In the genomic region with DNA sequence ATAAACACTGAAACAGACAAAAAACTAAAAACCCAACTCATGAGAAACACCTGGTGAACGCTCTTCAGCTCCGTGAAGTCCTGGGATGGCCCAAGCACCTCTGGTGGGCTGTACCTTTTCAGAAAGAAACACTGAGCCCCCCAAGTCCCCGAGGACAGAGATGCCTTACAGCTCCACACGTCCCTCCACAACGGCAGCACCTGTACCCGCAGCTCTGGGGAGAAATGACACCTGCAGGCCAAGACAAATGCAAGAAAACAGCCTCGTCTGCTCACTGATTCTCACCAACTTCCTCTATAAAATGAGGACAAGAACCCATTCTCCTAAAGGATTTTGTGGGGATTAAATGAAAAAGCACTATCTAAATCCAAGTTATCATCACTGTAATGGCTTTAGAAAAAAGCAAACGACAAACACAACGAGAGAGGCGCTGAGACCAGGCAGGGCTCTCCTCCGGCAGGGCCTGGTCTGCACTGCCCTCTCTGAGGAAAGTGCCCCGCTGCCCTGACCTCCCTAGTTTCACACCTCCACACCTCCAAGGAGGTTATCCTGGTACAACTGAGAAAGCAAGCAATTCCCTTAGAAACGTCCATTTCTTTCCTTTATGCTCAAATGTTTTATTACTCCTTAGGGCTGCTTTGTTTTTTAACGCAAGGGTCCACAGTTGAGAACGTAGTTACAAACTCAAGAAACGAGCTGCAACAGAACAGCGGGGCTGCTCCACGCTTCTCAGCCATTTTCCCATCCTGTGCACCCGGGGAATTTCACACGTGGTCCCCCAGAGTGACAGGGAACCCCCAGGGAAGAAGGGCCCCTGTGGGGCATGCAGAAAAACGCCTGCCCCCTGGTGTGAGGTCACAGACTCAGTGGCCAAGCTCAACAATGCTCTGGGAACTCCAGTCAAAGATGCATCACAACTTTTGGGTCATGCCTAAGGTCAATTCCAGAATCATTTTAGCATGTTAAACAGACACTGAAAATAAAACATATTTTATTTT, we compare ENCODE assay signal across 1 cellular context.
TF ChIP-seq lines count a peak whose summit lies in the region.

No MANE protein-coding gene starts in this region.

TF ChIP-seq in SK-N-SH treated with all-trans-retinoic acid at 6 μM for 48 hours, 23 proteins besides CTCF, POLR2A, EP300 and RAD21 (continued from another document):
- TF ChIP-seq, protein P1, sequence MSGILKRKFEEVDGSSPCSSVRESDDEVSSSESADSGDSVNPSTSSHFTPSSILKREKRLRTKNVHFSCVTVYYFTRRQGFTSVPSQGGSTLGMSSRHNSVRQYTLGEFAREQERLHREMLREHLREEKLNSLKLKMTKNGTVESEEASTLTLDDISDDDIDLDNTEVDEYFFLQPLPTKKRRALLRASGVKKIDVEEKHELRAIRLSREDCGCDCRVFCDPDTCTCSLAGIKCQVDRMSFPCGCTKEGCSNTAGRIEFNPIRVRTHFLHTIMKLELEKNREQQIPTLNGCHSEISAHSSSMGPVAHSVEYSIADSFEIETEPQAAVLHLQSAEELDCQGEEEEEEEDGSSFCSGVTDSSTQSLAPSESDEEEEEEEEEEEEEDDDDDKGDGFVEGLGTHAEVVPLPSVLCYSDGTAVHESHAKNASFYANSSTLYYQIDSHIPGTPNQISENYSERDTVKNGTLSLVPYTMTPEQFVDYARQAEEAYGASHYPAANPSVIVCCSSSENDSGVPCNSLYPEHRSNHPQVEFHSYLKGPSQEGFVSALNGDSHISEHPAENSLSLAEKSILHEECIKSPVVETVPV (CRISPR knock-in tag; IDR thresholded peaks at IDR 0.05) = no peak
- TF ChIP-seq ZNF8 (CRISPR knock-in tag; IDR thresholded peaks at IDR 0.05) = no peak
- no peak for TF ChIP-seq SNAI2 (CRISPR knock-in tag; IDR thresholded peaks at IDR 0.05)
- no peak for TF ChIP-seq RARB (CRISPR knock-in tag; IDR thresholded peaks at IDR 0.05)
- no peak for TF ChIP-seq ESRRG (CRISPR knock-in tag; IDR thresholded peaks at IDR 0.05)
- TF ChIP-seq, protein P2, sequence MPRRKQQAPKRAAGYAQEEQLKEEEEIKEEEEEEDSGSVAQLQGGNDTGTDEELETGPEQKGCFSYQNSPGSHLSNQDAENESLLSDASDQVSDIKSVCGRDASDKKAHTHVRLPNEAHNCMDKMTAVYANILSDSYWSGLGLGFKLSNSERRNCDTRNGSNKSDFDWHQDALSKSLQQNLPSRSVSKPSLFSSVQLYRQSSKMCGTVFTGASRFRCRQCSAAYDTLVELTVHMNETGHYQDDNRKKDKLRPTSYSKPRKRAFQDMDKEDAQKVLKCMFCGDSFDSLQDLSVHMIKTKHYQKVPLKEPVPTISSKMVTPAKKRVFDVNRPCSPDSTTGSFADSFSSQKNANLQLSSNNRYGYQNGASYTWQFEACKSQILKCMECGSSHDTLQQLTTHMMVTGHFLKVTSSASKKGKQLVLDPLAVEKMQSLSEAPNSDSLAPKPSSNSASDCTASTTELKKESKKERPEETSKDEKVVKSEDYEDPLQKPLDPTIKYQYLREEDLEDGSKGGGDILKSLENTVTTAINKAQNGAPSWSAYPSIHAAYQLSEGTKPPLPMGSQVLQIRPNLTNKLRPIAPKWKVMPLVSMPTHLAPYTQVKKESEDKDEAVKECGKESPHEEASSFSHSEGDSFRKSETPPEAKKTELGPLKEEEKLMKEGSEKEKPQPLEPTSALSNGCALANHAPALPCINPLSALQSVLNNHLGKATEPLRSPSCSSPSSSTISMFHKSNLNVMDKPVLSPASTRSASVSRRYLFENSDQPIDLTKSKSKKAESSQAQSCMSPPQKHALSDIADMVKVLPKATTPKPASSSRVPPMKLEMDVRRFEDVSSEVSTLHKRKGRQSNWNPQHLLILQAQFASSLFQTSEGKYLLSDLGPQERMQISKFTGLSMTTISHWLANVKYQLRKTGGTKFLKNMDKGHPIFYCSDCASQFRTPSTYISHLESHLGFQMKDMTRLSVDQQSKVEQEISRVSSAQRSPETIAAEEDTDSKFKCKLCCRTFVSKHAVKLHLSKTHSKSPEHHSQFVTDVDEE (CRISPR knock-in tag; IDR thresholded peaks at IDR 0.05) = no peak
- TF ChIP-seq PPARA (CRISPR knock-in tag; IDR thresholded peaks at IDR 0.05; ENCODE audit: borderline replicate concordance) = no peak
- TF ChIP-seq TCF4 (CRISPR knock-in tag; IDR thresholded peaks at IDR 0.05; ENCODE audit: borderline replicate concordance) = no peak
